In genomic region chr4:26354491-26354890, GRCh38 we compare ENCODE assay signal across 18 cellular contexts. TPM values are rescaled to one million over a fixed set of nuclear protein-coding genes. Genes with fewer than 3 reads are reported as not detected.
DNase-seq lines count a peak whose midpoint lies in the region; ATAC-seq, FAIRE-seq and TF ChIP-seq lines count a peak whose summit lies in the region.
"Had no signal": no experiment of that assay in that cellular context is flagged by ENCODE, and none has a peak within 500 bp of the region (broad histone marks: within the 10 kb centered on the region; RNA-seq: fewer than 3 reads in every experiment).

No MANE protein-coding gene starts in this region.

- H2BK120ac ChIP-seq in trophoblast cell (ENCODE audit: insufficient read depth, low read length, poor library complexity) = no peak overlapping the region

- H3K14ac ChIP-seq in trophoblast cell (ENCODE audit: low read length) = no peak overlapping the region

- no peak overlapping the region for H4K8ac ChIP-seq in trophoblast cell (ENCODE audit: low read depth, low read length)

- no peak for FAIRE-seq in HepG2 (lab: Jason Lieb, UNC)
- FAIRE-seq: A204.1, GM12892 had no signal

- intact Hi-C loops in HepG2 (cut with micrococcal nuclease; ENCODE audit: unreplicated experiment) = no loop called here
- intact Hi-C loops in right lobe of liver (cut with DNase I) = no loop called here
- intact Hi-C loops in aorta (cut with DNase I) = no loop called here

- H2AFZ ChIP-seq in HepG2 (ENCODE audit: low read length) (no peak overlapping the region), trophoblast cell (ENCODE audit: insufficient read depth, low read length, poor library complexity) (peak overlapping the region; percentile 41)
- H2AFZ ChIP-seq: GM23248 had no signal

- H4K20me1 ChIP-seq in HepG2 (ENCODE audit: insufficient read depth, low read length) = peaks cover 52% of the 10 kb centered on the region

- no peak for TF ChIP-seq POLR2A in HepG2 (IDR thresholded peaks at IDR 0.05; ENCODE audit: insufficient read depth in 1 of 2, low read depth in 2 of 2, low read length in 2 of 2)
- TF ChIP-seq POLR2A in right lobe of liver (IDR thresholded peaks at IDR 0.05) = no peak

- no peak overlapping the region for H2BK5ac ChIP-seq in trophoblast cell (ENCODE audit: low read depth, low read length, poor library complexity)

- H3K4me1 ChIP-seq in liver (ENCODE audit: control insufficient read depth in 4 of 4, insufficient read depth in 4 of 4, low read length in 3 of 4) = peaks cover 0 to 16% (median 3%) of the 10 kb centered on the region in 4 donors
- H3K4me1 ChIP-seq in HepG2 (ENCODE audit: insufficient read depth, low read length) = peaks cover 31% of the 10 kb centered on the region
- peaks cover 0 to 4% (median 0%) of the 10 kb centered on the region in 4 donors for H3K4me1 ChIP-seq in right lobe of liver
- peaks cover 0 to 2% of the 10 kb centered on the region in 2 experiments for H3K4me1 ChIP-seq in trophoblast cell (ENCODE audit: control insufficient read depth in 1 of 2, insufficient read depth in 2 of 2, low read length in 2 of 2)
- no peaks in the 10 kb centered on the region for H3K4me1 ChIP-seq in aorta (ENCODE audit: control insufficient read depth in 1 of 2, insufficient read depth in 2 of 2, low read length in 2 of 2)
- H3K4me1 ChIP-seq: Caco-2 had no signal

- no peak overlapping the region for H3K18ac ChIP-seq in trophoblast cell (ENCODE audit: low read length)

- TF ChIP-seq RAD21 in liver (IDR thresholded peaks at IDR 0.05) = peak in 1 of 2 donors; percentile 4
- TF ChIP-seq RAD21 in HepG2 (CRISPR knock-in tag; IDR thresholded peaks at IDR 0.05) = no peak

- H3K79me1 ChIP-seq in trophoblast cell (ENCODE audit: low read length) = no peaks in the 10 kb centered on the region

- no peak for TF ChIP-seq CTCF in liver (IDR thresholded peaks at IDR 0.05; ENCODE audit: low read depth, low read length, missing input control)
- TF ChIP-seq CTCF in HepG2 (CRISPR knock-in tag; IDR thresholded peaks at IDR 0.05) = no peak
- no peak for TF ChIP-seq CTCF in right lobe of liver (IDR thresholded peaks at IDR 0.05)

- H2AK5ac ChIP-seq in trophoblast cell (ENCODE audit: low read length) = no peak overlapping the region

- peak overlapping the region; percentile 83 for H3K4ac ChIP-seq in trophoblast cell (ENCODE audit: low read depth, low read length)

- WGBS in liver = 45% methylated on average over 7 of the region's 7 CpGs
- WGBS in HepG2 (ENCODE audit: low lambda C conversion rate) = 84% methylated on average over 7 of the region's 7 CpGs
- 26% methylated on average over 7 of the region's 7 CpGs for WGBS in right lobe of liver (ENCODE audit: insufficient coverage, low coverage, low lambda C conversion rate, missing lambda C conversion rate)
- WGBS in trophoblast cell (ENCODE audit: extremely low coverage, insufficient coverage, insufficient read length) = no CpG with 5 or more reads among the region's 7 CpGs
- 88 to 89% methylated on average over 7 of the region's 7 CpGs for WGBS in aorta, 2 donors

- H3K27ac ChIP-seq in liver (ENCODE audit: low read depth in 1 of 2, low read length in 2 of 2) = no peak overlapping the region
- H3K27ac ChIP-seq in HepG2 (ENCODE audit: extremely low read length, insufficient read depth, low read length) = no peak overlapping the region
- H3K27ac ChIP-seq in right lobe of liver = no peak overlapping the region
- no peak overlapping the region for H3K27ac ChIP-seq in trophoblast cell (ENCODE audit: low read depth, low read length)
- no peak overlapping the region for H3K27ac ChIP-seq in aorta (ENCODE audit: low read depth in 1 of 2, low read length in 2 of 2)
- H3K27ac ChIP-seq: 22Rv1, BLaER1, C4-2B, GM23248 had no signal

- H3K4me3 ChIP-seq in liver (ENCODE audit: low read depth in 1 of 3, low read length in 3 of 3) (no peak overlapping the region), HepG2 (replicated peaks in 1 of 3; ENCODE audit: insufficient read depth in 1 of 3, low read depth in 2 of 3, low read length in 3 of 3) (no peak overlapping the region), right lobe of liver (no peak overlapping the region), trophoblast cell (ENCODE audit: low read depth, low read length) (no peak overlapping the region), aorta (ENCODE audit: low read length in 2 of 2) (no peak overlapping the region)
- H3K4me3 ChIP-seq: BLaER1, GM23248 had no signal

- no peak overlapping the region for H2BK12ac ChIP-seq in trophoblast cell (ENCODE audit: low read length)

- no peak overlapping the region for H4K91ac ChIP-seq in trophoblast cell (ENCODE audit: low read depth, low read length)

- H3K36me3 ChIP-seq in liver (ENCODE audit: control insufficient read depth in 4 of 4, insufficient read depth in 3 of 4, low read depth in 1 of 4, low read length in 3 of 4) (no peaks in the 10 kb centered on the region), HepG2 (replicated peaks in 1 of 2; ENCODE audit: control insufficient read depth in 1 of 2, insufficient read depth in 2 of 2, low read length in 2 of 2) (no peaks in the 10 kb centered on the region), right lobe of liver (no peaks in the 10 kb centered on the region), trophoblast cell (ENCODE audit: control insufficient read depth in 1 of 2, insufficient read depth in 2 of 2, low read length in 2 of 2) (no peaks in the 10 kb centered on the region), aorta (ENCODE audit: control insufficient read depth in 1 of 2, insufficient read depth in 2 of 2, low read length in 1 of 2) (no peaks in the 10 kb centered on the region)

- H3K79me2 ChIP-seq in HepG2 (ENCODE audit: insufficient read depth, low read length) (peaks cover 83% of the 10 kb centered on the region), trophoblast cell (ENCODE audit: control insufficient read depth, insufficient read depth, low read length, poor library complexity) (peaks cover 8% of the 10 kb centered on the region)

- H3K9ac ChIP-seq in liver (ENCODE audit: low read depth in 1 of 2, low read length in 2 of 2) = no peak overlapping the region
- H3K9ac ChIP-seq in HepG2 (ENCODE audit: insufficient read depth, low read depth, low read length) = no peak overlapping the region
- H3K9ac ChIP-seq in trophoblast cell (ENCODE audit: low read length) = no peak overlapping the region
- H3K9ac ChIP-seq: BLaER1, GM23248 had no signal

- POLR2A ChIA-PET in HepG2 (lab: Yijun Ruan, JAX) = no interaction called here

- no peak overlapping the region for H3K23ac ChIP-seq in trophoblast cell (ENCODE audit: low read length)

- H3K9me3 ChIP-seq in liver (ENCODE audit: control insufficient read depth in 4 of 4, low read length in 3 of 4) (no peaks in the 10 kb centered on the region), HepG2 (ENCODE audit: low read length) (no peaks in the 10 kb centered on the region), right lobe of liver (no peaks in the 10 kb centered on the region), trophoblast cell (ENCODE audit: insufficient read depth, low read depth, low read length) (no peaks in the 10 kb centered on the region), aorta (ENCODE audit: control insufficient read depth, low read length) (no peaks in the 10 kb centered on the region)
- H3K9me3 ChIP-seq: Caco-2 had no signal

- in situ Hi-C loops in HepG2 (cut with HindIII; ENCODE audit: extremely low pct_ligation_motif_present, low pct_unique_long_range_greater_than_20kb) = no loop called here

- DNase-seq in HepG2 (ENCODE audit: low spot score) = no peak
- peak in 1 of 3 donors; percentile 25 for DNase-seq in right lobe of liver
- no peak for DNase-seq in trophoblast cell
- DNase-seq in aorta = no peak
- DNase-seq in pons (ENCODE audit: low spot score) = no peak
- DNase-seq: Caco-2; CD4-positive, CD25-positive, alpha-beta regulatory T cell; CD8-positive, alpha-beta T cell; DMS153; DND-41; GM23248; H9 had no signal

- TF ChIP-seq EP300 in HepG2 (IDR thresholded peaks at IDR 0.05; ENCODE audit: low read depth in 2 of 2, low read length in 2 of 2) = no peak
- no peak for TF ChIP-seq EP300 in HepG2 (CRISPR knock-in tag; IDR thresholded peaks at IDR 0.05; ENCODE audit: borderline replicate concordance)

- H3K27me3 ChIP-seq in liver (ENCODE audit: control insufficient read depth in 4 of 4, insufficient read depth in 4 of 4, low read length in 3 of 4) (no peaks in the 10 kb centered on the region), HepG2 (ENCODE audit: control insufficient read depth in 1 of 2, insufficient read depth in 2 of 2, low read length in 2 of 2) (no peaks in the 10 kb centered on the region), right lobe of liver (no peaks in the 10 kb centered on the region), trophoblast cell (ENCODE audit: insufficient read depth, low read length) (no peaks in the 10 kb centered on the region), aorta (ENCODE audit: control insufficient read depth in 1 of 2, insufficient read depth in 2 of 2, low read length in 1 of 2) (no peaks in the 10 kb centered on the region)
- H3K27me3 ChIP-seq: BLaER1 had no signal

- H4K12ac ChIP-seq in trophoblast cell (ENCODE audit: low read depth, low read length) = no peak overlapping the region

- CTCF ChIA-PET in HepG2 (lab: Yijun Ruan, JAX; ENCODE audit: low intra/inter-chr PET ratio, low total read pairs) = no interaction called here

- ATAC-seq in HepG2 = no peak
- ATAC-seq in right lobe of liver = peak; percentile 29 to 50 (median 40)
- no peak for ATAC-seq in aorta (ENCODE audit: low FRiP score)
- ATAC-seq: CD8-positive, alpha-beta T cell had no signal

- BruUV-seq in HepG2 (replicated peaks; lab: Mats Ljungman, UMichigan) = no TSS peak

- H3K4me2 ChIP-seq in HepG2 (ENCODE audit: low read depth, low read length) (no peak overlapping the region), trophoblast cell (ENCODE audit: low read length) (no peak overlapping the region)

RNA-seq across cellular contexts. Expression of gene RBPJ, which starts 33.7 kb away (rescaled TPM):
- total RNA-seq in liver (10 to 100 TPM; 19.4 to 26.4 TPM), HepG2 (2016; rRNA removed; fragmentation: Illumina TruSeq; extraction: Trizol) (25.9 and 46.3 TPM in 2 replicates), right lobe of liver (10 to 100 TPM; 12.0 to 29.3 (median 19.6) TPM), aorta (100 to 1,000 TPM in 1 of 2 donors, 10 to 100 TPM in 1; 83.7 to 162 TPM)
- polyA plus RNA-seq in liver (10 to 100 TPM in 1 of 2 donors, 1 to 10 TPM in 1; 8.0 to 32.2 TPM), HepG2 (2011; rRNA removed) (22.7 and 33.2 TPM in 2 replicates), aorta (10 to 100 TPM; 24.9 to 31.1 TPM)
- 4.6 and 5.4 TPM in 2 replicates for total RNA-seq in HepG2 (2016; cell fraction: cytosol; rRNA removed; fragmentation: Illumina TruSeq; extraction: Trizol; ENCODE audit: low read depth)
- total RNA-seq in HepG2 (2016; cell fraction: insoluble cytoplasmic fraction; rRNA removed; fragmentation: Illumina TruSeq; extraction: Trizol) = 26.5 and 41.4 TPM in 2 replicates
- total RNA-seq in HepG2 (2016; cell fraction: membrane; rRNA removed; fragmentation: Illumina TruSeq; extraction: Trizol) = 9.7 and 10.3 TPM in 2 replicates
- 43.5 and 46.2 TPM in 2 replicates for total RNA-seq in HepG2 (2016; cell fraction: nucleus; rRNA removed; fragmentation: Illumina TruSeq; extraction: Trizol)
- 15.1 and 17.4 TPM in 2 replicates for polyA plus RNA-seq in HepG2 (2011; cell fraction: cytosol; rRNA removed)
- polyA plus RNA-seq in HepG2 (2011; cell fraction: nucleus; rRNA removed) = 41.8 and 45.1 TPM in 2 replicates
- 29.3 and 33.0 TPM in 2 replicates for polyA plus RNA-seq in HepG2 (2012)
- 0.78 and 1.2 TPM in 2 replicates for polyA plus RNA-seq in HepG2 (2016; cell fraction: cytosol; fragmentation: Illumina TruSeq; extraction: Trizol; ENCODE audit: low read depth)
- polyA plus RNA-seq in HepG2 (2016; cell fraction: insoluble cytoplasmic fraction; fragmentation: Illumina TruSeq; extraction: Trizol; ENCODE audit: low read depth) = 34.1 and 34.4 TPM in 2 replicates
- polyA plus RNA-seq in HepG2 (2016; cell fraction: membrane; fragmentation: Illumina TruSeq; extraction: Trizol; ENCODE audit: low read depth) = 4.3 and 6.2 TPM in 2 replicates
- 36.2 and 36.5 TPM in 2 replicates for polyA plus RNA-seq in HepG2 (2016; cell fraction: nucleus; fragmentation: Illumina TruSeq; extraction: Trizol; ENCODE audit: insufficient read depth, low read depth)
- polyA minus RNA-seq in HepG2 (2011; rRNA and poly(A)+ RNA removed; ENCODE audit: low replicate concordance) = 21.7 and 31.8 TPM in 2 replicates
- 18.4 and 24.8 TPM in 2 replicates for polyA minus RNA-seq in HepG2 (2011; cell fraction: cytosol; rRNA and poly(A)+ RNA removed)
- polyA minus RNA-seq in HepG2 (2011; cell fraction: nucleus; rRNA and poly(A)+ RNA removed) = 130 and 131 TPM in 2 replicates
- 45.4 and 47.2 TPM in 2 replicates for polyA plus RNA-seq in trophoblast cell (2013)

Comparison
In these comparisons a context has a peak if more than half of its experiments do, and no peak if none do; other contexts are left out.
1. ATAC-seq: peak in right lobe of liver (4 of 4); none in HepG2 (single experiment) and aorta (single experiment).